In the genomic region with DNA sequence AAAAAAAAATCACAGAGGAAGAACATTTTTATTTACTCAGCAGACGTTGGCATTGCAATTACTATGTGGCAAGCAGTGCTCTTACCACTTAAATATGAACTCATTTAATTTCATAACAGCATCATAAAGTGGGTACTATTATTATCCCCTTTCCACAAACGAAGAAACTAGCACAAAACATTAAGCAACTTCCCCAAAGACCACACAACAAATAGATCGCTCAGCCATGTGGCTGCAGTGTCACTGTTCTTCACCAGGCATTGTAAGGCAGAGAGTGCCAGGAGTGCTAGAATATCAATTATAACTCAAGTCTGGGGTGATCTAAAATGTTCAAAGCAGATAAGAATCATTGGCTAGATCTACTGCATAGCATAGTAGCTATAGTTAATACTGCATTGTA, we compare ENCODE assay signal across 22 cellular contexts.
"Had no signal": no experiment of that assay in that cellular context is flagged by ENCODE, and none has a peak within 500 bp of the region (broad histone marks: within the 10 kb centered on the region; RNA-seq: fewer than 3 reads in every experiment).

No MANE protein-coding gene starts in this region.

- H3K27ac Mint-ChIP-seq: naive B cell; nephron; stimulated activated naive B cell treated with anti-CD40 and anti-IgM and Interleukin-4, amounts not matched to agents 10 μg/mL and 1 μg/mL and 100 μg/mL, for 72 hours; stimulated activated naive CD8-positive, alpha-beta T cell treated with anti-CD3 and anti-CD28 coated beads, Interleukin-15, amount 100 ng/mL, for 72 hours had no signal

- H3K4me3 ChIP-seq: coronary artery, prostate gland, spleen, testis, transverse colon had no signal

- H3K27me3 ChIP-seq: spleen, testis, transverse colon had no signal

- H3K4me1 Mint-ChIP-seq: stimulated activated naive B cell treated with anti-CD40 and anti-IgM and Interleukin-4, amounts not matched to agents 10 μg/mL and 1 μg/mL and 100 μg/mL, for 72 hours had no signal

- DNase-seq: effector CD4-positive, alpha-beta T cell; foreskin melanocyte; head of caudate nucleus; hippocampal formation; left colon; left ventricle myocardium superior; mesendoderm; naive B cell; retina; spleen; stimulated activated CD4-positive, alpha-beta T cell treated with anti-CD3 and anti-CD28 coated beads, Interleukin-15, amount 100 ng/mL, for 24 hours; stimulated activated CD4-positive, alpha-beta T cell treated with anti-CD3 and anti-CD28 coated beads, Interleukin-1b, Interleukin-23, amount 100 ng/mL, for 48 hours; stimulated activated CD4-positive, alpha-beta T cell treated with anti-CD3 and anti-CD28 coated beads, Interleukin-4, amount 100 ng/mL, for 4 hours; stimulated activated naive B cell treated with anti-CD40 and anti-IgM and Interleukin-4, amounts not matched to agents 10 μg/mL and 1 μg/mL and 100 μg/mL, for 72 hours; stimulated activated naive CD8-positive, alpha-beta T cell treated with anti-CD3 and anti-CD28 coated beads, Interleukin-15, amount 100 ng/mL, for 72 hours; testis; transverse colon had no signal

- H3K4me1 ChIP-seq: parathyroid adenoma, testis had no signal

- H3K9me3 Mint-ChIP-seq: naive B cell; nephron; stimulated activated naive B cell treated with anti-CD40 and anti-IgM and Interleukin-4, amounts not matched to agents 10 μg/mL and 1 μg/mL and 100 μg/mL, for 72 hours; stimulated activated naive CD8-positive, alpha-beta T cell treated with anti-CD3 and anti-CD28 coated beads, Interleukin-15, amount 100 ng/mL, for 72 hours had no signal

- ATAC-seq: left colon; left ventricle myocardium superior; sciatic nerve; stimulated activated naive B cell treated with anti-CD40 and anti-IgM and Interleukin-4, amounts not matched to agents 10 μg/mL and 1 μg/mL and 100 μg/mL, for 72 hours; stimulated activated naive CD8-positive, alpha-beta T cell treated with anti-CD3 and anti-CD28 coated beads, Interleukin-15, amount 100 ng/mL, for 72 hours had no signal

- H3K27me3 Mint-ChIP-seq: stimulated activated naive CD8-positive, alpha-beta T cell treated with anti-CD3 and anti-CD28 coated beads, Interleukin-15, amount 100 ng/mL, for 72 hours had no signal

- H3K36me3 Mint-ChIP-seq: naive B cell; stimulated activated naive B cell treated with anti-CD40 and anti-IgM and Interleukin-4, amounts not matched to agents 10 μg/mL and 1 μg/mL and 100 μg/mL, for 72 hours had no signal

- H3K36me3 ChIP-seq: prostate gland, spleen, transverse colon had no signal

- H3K9me3 ChIP-seq: prostate gland, spleen, testis, transverse colon had no signal

- H3K4me3 Mint-ChIP-seq: naive B cell; nephron; stimulated activated naive B cell treated with anti-CD40 and anti-IgM and Interleukin-4, amounts not matched to agents 10 μg/mL and 1 μg/mL and 100 μg/mL, for 72 hours; stimulated activated naive CD8-positive, alpha-beta T cell treated with anti-CD3 and anti-CD28 coated beads, Interleukin-15, amount 100 ng/mL, for 72 hours had no signal

- H3K27ac ChIP-seq: coronary artery, parathyroid adenoma, prostate gland, spleen, testis, transverse colon had no signal
